In the genomic region with DNA sequence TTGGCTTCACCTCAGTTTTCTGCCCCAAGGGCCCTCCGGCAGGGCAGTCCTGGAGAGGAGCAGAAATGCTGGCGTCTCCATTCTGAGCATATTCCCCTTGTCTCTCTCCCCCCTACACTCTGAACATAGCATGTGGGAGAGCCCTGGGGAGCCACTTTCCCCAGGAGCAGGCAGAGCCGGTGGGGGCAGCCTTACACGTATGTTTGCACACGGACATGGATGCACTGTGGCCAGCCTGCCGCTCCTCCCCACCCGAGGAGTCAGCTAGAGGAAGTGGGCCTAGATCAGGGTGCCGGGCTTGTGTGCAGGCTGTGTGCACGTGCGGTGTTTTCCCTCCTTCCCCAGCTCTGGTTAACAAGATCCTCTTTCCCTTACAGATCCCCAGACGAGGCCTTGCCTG, we compare ENCODE assay signal across 19 cellular contexts. TPM values are rescaled to one million over a fixed set of nuclear protein-coding genes. Genes with fewer than 3 reads are reported as not detected.
DNase-seq lines count a peak whose midpoint lies in the region; ATAC-seq, FAIRE-seq and TF ChIP-seq lines count a peak whose summit lies in the region.
"Had no signal": no experiment of that assay in that cellular context is flagged by ENCODE, and none has a peak within 500 bp of the region (broad histone marks: within the 10 kb centered on the region; RNA-seq: fewer than 3 reads in every experiment).

No MANE protein-coding gene starts in this region.

- no peak overlapping the region for H3K4me3 ChIP-seq in left ventricle myocardium inferior
- no peak overlapping the region for H3K4me3 ChIP-seq in GM12878
- H3K4me3 ChIP-seq in testis = no peak overlapping the region
- H3K4me3 ChIP-seq: upper lobe of left lung had no signal

- no TSS peak for BruUV-seq in GM12878 (replicated peaks; lab: Mats Ljungman, UMichigan)

- H3K27me3 Mint-ChIP-seq in mesothelial cell of epicardium (ENCODE audit: low read depth) = no peaks in the 10 kb centered on the region
- H3K27me3 Mint-ChIP-seq in stimulated activated naive B cell treated with anti-CD40 and anti-IgM and Interleukin-4, amounts not matched to agents 10 μg/mL and 1 μg/mL and 100 μg/mL, for 72 hours = no peaks in the 10 kb centered on the region
- H3K27me3 Mint-ChIP-seq: activated naive CD8-positive, alpha-beta T cell treated with anti-CD3 and anti-CD28 coated beads, Interleukin-2, amount 10 ng/mL, durations not matched to agents 7 days and 5 days; memory B cell had no signal

- H4K20me1 ChIP-seq in GM12878 (ENCODE audit: control insufficient read depth, insufficient read depth) = no peaks in the 10 kb centered on the region; the same call in 1 of the 2 replicates

- H3K79me2 ChIP-seq in GM12878 (ENCODE audit: control insufficient read depth, insufficient read depth, low read length) = no peaks in the 10 kb centered on the region

- no peak overlapping the region for H3K9ac ChIP-seq in GM12878 (ENCODE audit: control insufficient read depth, insufficient read depth, low read length)

- TF ChIP-seq CTCF in left ventricle myocardium inferior (IDR thresholded peaks at IDR 0.05; ENCODE audit: borderline replicate concordance) (no peak), GM12878 (IDR thresholded peaks at IDR 0.05 in 2 of 3, conservative IDR thresholded peaks at IDR 0.05 in 1 of 3; ENCODE audit: control insufficient read depth in 2 of 3, extremely low read depth in 1 of 3, insufficient read depth in 1 of 3, low read depth in 3 of 3, low read length in 3 of 3) (no peak), mesothelial cell of epicardium (IDR thresholded peaks at IDR 0.05; ENCODE audit: unreplicated experiment) (no peak), testis (IDR thresholded peaks at IDR 0.05) (no peak)

- no peaks in the 10 kb centered on the region for H3K9me3 Mint-ChIP-seq in mesothelial cell of epicardium
- no peaks in the 10 kb centered on the region for H3K9me3 Mint-ChIP-seq in stimulated activated naive B cell treated with anti-CD40 and anti-IgM and Interleukin-4, amounts not matched to agents 10 μg/mL and 1 μg/mL and 100 μg/mL, for 72 hours
- H3K9me3 Mint-ChIP-seq: activated naive CD8-positive, alpha-beta T cell treated with anti-CD3 and anti-CD28 coated beads, Interleukin-2, amount 10 ng/mL, durations not matched to agents 7 days and 5 days; memory B cell; T-helper 2 cell treated with Interferon-gamma antibody and Interleukin-4, amounts not matched to agents 5 μg/mL and 100 μg/mL, for 36 hours had no signal

- peaks cover 36% of the 10 kb centered on the region for H3K36me3 Mint-ChIP-seq in mesothelial cell of epicardium
- H3K36me3 Mint-ChIP-seq in stimulated activated naive B cell treated with anti-CD40 and anti-IgM and Interleukin-4, amounts not matched to agents 10 μg/mL and 1 μg/mL and 100 μg/mL, for 72 hours = peaks cover 40 to 62% of the 10 kb centered on the region in 2 donors

- H3K9me3 ChIP-seq in left ventricle myocardium inferior (replicated peaks) (peaks cover under 1% of the 10 kb centered on the region), GM12878 (replicated peaks; ENCODE audit: control insufficient read depth, insufficient read depth, low read length) (no peaks in the 10 kb centered on the region), testis (no peaks in the 10 kb centered on the region)
- H3K9me3 ChIP-seq: upper lobe of left lung had no signal

- H3K4me3 Mint-ChIP-seq in mesothelial cell of epicardium = no peak overlapping the region
- H3K4me3 Mint-ChIP-seq in stimulated activated naive B cell treated with anti-CD40 and anti-IgM and Interleukin-4, amounts not matched to agents 10 μg/mL and 1 μg/mL and 100 μg/mL, for 72 hours = no peak overlapping the region
- H3K4me3 Mint-ChIP-seq: activated naive CD8-positive, alpha-beta T cell treated with anti-CD3 and anti-CD28 coated beads, Interleukin-2, amount 10 ng/mL, durations not matched to agents 7 days and 5 days; memory B cell; T-helper 2 cell treated with Interferon-gamma antibody and Interleukin-4, amounts not matched to agents 5 μg/mL and 100 μg/mL, for 36 hours had no signal

- H3K4me1 ChIP-seq in left ventricle myocardium inferior (peaks cover 57% of the 10 kb centered on the region), GM12878 (ENCODE audit: control insufficient read depth, insufficient read depth, low read length) (no peaks in the 10 kb centered on the region), testis (no peaks in the 10 kb centered on the region)
- H3K4me1 ChIP-seq: upper lobe of left lung had no signal

- CTCF ChIA-PET in GM12878 (lab: Yijun Ruan, JAX) = interaction anchor here (1.2 to 2.1 kb wide), 3 partner anchors 81 to 127 kb away, joined by 4 to 8 read pairs (median 5); no protein-coding TSS in a partner anchor

- H3K27ac ChIP-seq in left ventricle myocardium inferior (replicated peaks) = peak overlapping the region; percentile 84
- no peak overlapping the region for H3K27ac ChIP-seq in GM12878 (ENCODE audit: control insufficient read depth, insufficient read depth)
- no peak overlapping the region for H3K27ac ChIP-seq in testis
- H3K27ac ChIP-seq: upper lobe of left lung had no signal

- ATAC-seq in Right ventricle myocardium inferior = no peak
- ATAC-seq in GM12878 = no peak
- ATAC-seq in stimulated activated naive B cell treated with anti-CD40 and anti-IgM and Interleukin-4, amounts not matched to agents 10 μg/mL and 1 μg/mL and 100 μg/mL, for 72 hours (replicated peaks) = no peak
- ATAC-seq in GM18861 (IDR thresholded peaks at IDR 0.05; ENCODE audit: unreplicated experiment) = no peak

- TF ChIP-seq EP300 in GM12878 (IDR thresholded peaks at IDR 0.05; ENCODE audit: borderline replicate concordance in 1 of 2, control insufficient read depth in 1 of 2, low read depth in 2 of 2, low read length in 2 of 2) = no peak

- RAD21 ChIA-PET in GM12878 (lab: Charles Lee; ENCODE audit: unreplicated experiment) = no interaction called here

- POLR2A ChIA-PET in GM12878 (lab: Charles Lee) = no interaction called here

- TF ChIP-seq RAD21 in GM12878 (IDR thresholded peaks at IDR 0.05; ENCODE audit: insufficient read depth, low read depth, low read length) = no peak

- no peak overlapping the region for H2AFZ ChIP-seq in GM12878 (ENCODE audit: control insufficient read depth, low read depth, low read length)

- H3K36me3 ChIP-seq in left ventricle myocardium inferior (peaks cover 99% of the 10 kb centered on the region), GM12878 (ENCODE audit: control insufficient read depth in 2 of 2, insufficient read depth in 2 of 2, low read length in 1 of 2) (peaks cover 46 to 71% of the 10 kb centered on the region in 2 experiments), testis (ENCODE audit: low read depth, missing control alignments) (no peaks in the 10 kb centered on the region)

- WGBS in GM12878 (ENCODE audit: insufficient coverage, insufficient replicate concordance, low lambda C conversion rate, missing lambda C conversion rate) = 81% methylated on average over 11 of the region's 11 CpGs
- WGBS in testis, 2 donors = 78 to 94% methylated on average over 3 to 11 of the region's 11 CpGs

- DNase-seq in left ventricle myocardium inferior = no peak
- no peak for DNase-seq in Right ventricle myocardium inferior (ENCODE audit: missing footprints)
- no peak for DNase-seq in GM12878 (ENCODE audit: low read depth, low spot score)
- DNase-seq in mesothelial cell of epicardium (ENCODE audit: low spot score in 2 of 2, unreplicated experiment in 2 of 2) = no peak
- DNase-seq in stimulated activated naive B cell treated with anti-CD40 and anti-IgM and Interleukin-4, amounts not matched to agents 10 μg/mL and 1 μg/mL and 100 μg/mL, for 72 hours = no peak
- no peak for DNase-seq in testis
- DNase-seq in stimulated activated CD4-positive, alpha-beta T cell treated with anti-CD3 and anti-CD28 coated beads, Interleukin-2, amount 100 ng/mL, for 24 hours = no peak
- DNase-seq: ACHN; activated CD4-positive, alpha-beta T cell treated with anti-CD3 and anti-CD28 coated beads, Interleukin-2, amount 50 U/mL, for 1 hour; activated naive CD8-positive, alpha-beta T cell treated with anti-CD3 and anti-CD28 coated beads, Interleukin-2, amount 10 ng/mL, durations not matched to agents 7 days and 5 days; DMS53; NCI-H446 treated with DMSO at 0.1 percent for 48 hours; small intestine; upper lobe of left lung had no signal

- TF ChIP-seq POLR2A in GM12878 (IDR thresholded peaks at IDR 0.05; ENCODE audit: low read depth, low read length) (0 out of 2 replicates have a peak, but pooled peaks have one; percentile 3), testis (IDR thresholded peaks at IDR 0.05) (no peak)

- in situ Hi-C loops in GM12878 (cut with MboI) = no loop called here

- H3K4me1 Mint-ChIP-seq in mesothelial cell of epicardium = peaks cover 11% of the 10 kb centered on the region
- peaks cover 10 to 14% of the 10 kb centered on the region in 2 donors for H3K4me1 Mint-ChIP-seq in stimulated activated naive B cell treated with anti-CD40 and anti-IgM and Interleukin-4, amounts not matched to agents 10 μg/mL and 1 μg/mL and 100 μg/mL, for 72 hours

- SMC1A ChIA-PET in GM12878 (lab: Charles Lee; ENCODE audit: uncharacterized antibody, unreplicated experiment) = interaction anchor here (0.6 to 1.3 kb wide), 2 partner anchors 128 to 320 kb away, joined by 3 to 6 read pairs; no protein-coding TSS in a partner anchor

- peak overlapping the region; percentile 21 for H3K27ac Mint-ChIP-seq in mesothelial cell of epicardium
- H3K27ac Mint-ChIP-seq in stimulated activated naive B cell treated with anti-CD40 and anti-IgM and Interleukin-4, amounts not matched to agents 10 μg/mL and 1 μg/mL and 100 μg/mL, for 72 hours = peak overlapping the region; percentile 76
- H3K27ac Mint-ChIP-seq: activated naive CD8-positive, alpha-beta T cell treated with anti-CD3 and anti-CD28 coated beads, Interleukin-2, amount 10 ng/mL, durations not matched to agents 7 days and 5 days; memory B cell; T-helper 2 cell treated with Interferon-gamma antibody and Interleukin-4, amounts not matched to agents 5 μg/mL and 100 μg/mL, for 36 hours had no signal

- intact Hi-C loops in left ventricle myocardium inferior (cut with micrococcal nuclease) = loop anchor here (10.0 kb wide), 1 partner anchor 113 kb away; no protein-coding TSS in a partner anchor
- intact Hi-C loops in Right ventricle myocardium inferior (cut with DNase I) = loop anchor here (5.0 kb wide), 2 partner anchors 105 to 125 kb away; no protein-coding TSS in a partner anchor
- intact Hi-C loops in GM12878 (cut with micrococcal nuclease; ENCODE audit: unreplicated experiment) = no loop called here
- intact Hi-C loops in testis (cut with DNase I; ENCODE audit: low total_unique reads) = no loop called here

- H3K4me2 ChIP-seq in GM12878 (ENCODE audit: control insufficient read depth, insufficient read depth) = no peak overlapping the region

- no peak for FAIRE-seq in GM12878 (lab: Jason Lieb, UNC)
- FAIRE-seq: astrocyte, HepG2, small intestine had no signal

- no peaks in the 10 kb centered on the region for H3K27me3 ChIP-seq in left ventricle myocardium inferior (ENCODE audit: low read depth)
- H3K27me3 ChIP-seq in GM12878 (replicated peaks in 1 of 2; ENCODE audit: control insufficient read depth in 2 of 2, insufficient read depth in 2 of 2, low read length in 1 of 2) = no peaks in the 10 kb centered on the region
- H3K27me3 ChIP-seq in testis = no peaks in the 10 kb centered on the region
- H3K27me3 ChIP-seq: upper lobe of left lung had no signal

RNA-seq across cellular contexts. Expression of a gene that starts 25.4 kb away (rescaled TPM):
- total RNA-seq in left ventricle myocardium inferior (19.3 TPM), Right ventricle myocardium inferior (21.2 TPM), GM12878 (2014; rRNA removed) (13.9 and 16.4 TPM in 2 replicates), GM12878 (2014; rRNA removed; fragmentation: Illumina TruSeq; extraction: Trizol) (8.3 and 8.4 TPM in 2 replicates), GM12878 (2021) (16.1 and 19.2 TPM in 2 replicates), mesothelial cell of epicardium (54.8 to 59.2 TPM (median 57.2 TPM) in 3 replicates), testis (100 to 1,000 TPM in 1 of 2 donors, 10 to 100 TPM in 1; 99.7 to 117 TPM)
- 60.0 and 65.0 TPM in 2 replicates for total RNA-seq in GM12878 (2013; cell fraction: nucleolus; rRNA removed)
- polyA plus RNA-seq in GM12878 (2011; ENCODE audit: low read depth) = 14.9 TPM
- polyA plus RNA-seq in GM12878 (2011; rRNA removed) (8.3 and 12.7 TPM in 2 replicates), GM12878 (2014; fragmentation: Illumina TruSeq; extraction: Trizol) (5.1 and 9.1 TPM in 2 replicates), GM12878 (2014; fragmentation: Nextera tagmentation; extraction: Ambion mirVana) (1 to 10 TPM; 1.2 to 2.2 TPM), GM12878 (2014; rRNA removed) (15.8 and 20.7 TPM in 2 replicates), GM12878 (2016; fragmentation: Nextera tagmentation; extraction: Ambion mirVana) (10 to 100 TPM; 12.5 to 12.7 TPM), testis (ENCODE audit: insufficient read depth, low read depth, low replicate concordance) (118 TPM)
- polyA plus RNA-seq in GM12878 (2011; cell fraction: cytosol; rRNA removed) = 14.3 and 17.0 TPM in 2 replicates
- 117 and 118 TPM in 2 replicates for polyA plus RNA-seq in GM12878 (2011; cell fraction: nucleus; rRNA removed)
- 21.9 and 23.3 TPM in 2 replicates for polyA plus RNA-seq in GM12878 (2012)
- polyA minus RNA-seq in GM12878 (2011; rRNA and poly(A)+ RNA removed) = 6.1 and 9.9 TPM in 2 replicates
- polyA minus RNA-seq in GM12878 (2011; cell fraction: cytosol; rRNA and poly(A)+ RNA removed) = 5.9 and 7.7 TPM in 2 replicates
- 9.8 and 14.5 TPM in 2 replicates for polyA minus RNA-seq in GM12878 (2011; cell fraction: nucleus; rRNA and poly(A)+ RNA removed)

RNA-seq across cellular contexts. Expression of a gene that starts 53.7 kb away (rescaled TPM):
- total RNA-seq in left ventricle myocardium inferior (23.0 TPM), Right ventricle myocardium inferior (23.5 TPM), GM12878 (2014; rRNA removed) (19.0 and 20.8 TPM in 2 replicates), GM12878 (2014; rRNA removed; fragmentation: Illumina TruSeq; extraction: Trizol) (10.0 and 12.8 TPM in 2 replicates), GM12878 (2021) (19.2 and 20.6 TPM in 2 replicates), mesothelial cell of epicardium (21.9 to 26.6 TPM (median 23.2 TPM) in 3 replicates), testis (10 to 100 TPM; 34.3 to 49.9 TPM)
- 8.9 and 11.8 TPM in 2 replicates for total RNA-seq in GM12878 (2013; cell fraction: nucleolus; rRNA removed)
- 10.3 TPM for polyA plus RNA-seq in GM12878 (2011; ENCODE audit: low read depth)
- polyA plus RNA-seq in GM12878 (2011; rRNA removed) (12.1 and 16.7 TPM in 2 replicates), GM12878 (2014; fragmentation: Illumina TruSeq; extraction: Trizol) (8.6 and 10.9 TPM in 2 replicates), GM12878 (2014; fragmentation: Nextera tagmentation; extraction: Ambion mirVana) (under 1 TPM; 0.31 to 0.88 TPM), GM12878 (2014; rRNA removed) (27.0 and 36.8 TPM in 2 replicates), GM12878 (2016; fragmentation: Nextera tagmentation; extraction: Ambion mirVana) (10 to 100 TPM; 24.0 to 24.3 TPM), testis (ENCODE audit: insufficient read depth, low read depth, low replicate concordance) (41.1 TPM)
- polyA plus RNA-seq in GM12878 (2011; cell fraction: cytosol; rRNA removed) = 21.3 and 26.1 TPM in 2 replicates
- 30.5 and 35.2 TPM in 2 replicates for polyA plus RNA-seq in GM12878 (2011; cell fraction: nucleus; rRNA removed)
- polyA plus RNA-seq in GM12878 (2012) = 13.5 and 15.4 TPM in 2 replicates
- polyA minus RNA-seq in GM12878 (2011; rRNA and poly(A)+ RNA removed) = 9.4 and 13.1 TPM in 2 replicates
- polyA minus RNA-seq in GM12878 (2011; cell fraction: cytosol; rRNA and poly(A)+ RNA removed) = 8.5 and 12.4 TPM in 2 replicates
- 11.6 and 19.9 TPM in 2 replicates for polyA minus RNA-seq in GM12878 (2011; cell fraction: nucleus; rRNA and poly(A)+ RNA removed)

Comparison
In these comparisons a context has a peak if more than half of its experiments do, and no peak if none do; other contexts are left out.
1. intact Hi-C loops: an anchor here in left ventricle myocardium inferior (10.0 kb wide) and Right ventricle myocardium inferior (5.0 kb wide); none called in GM12878 and testis.